ENCODE assay signal across 8 cellular contexts in genomic region chr21:41361786-41362604, GRCh38. TPM values are rescaled to one million over a fixed set of nuclear protein-coding genes. Genes with fewer than 3 reads are reported as not detected.
A peak's percentile ranks its signal among the peaks of the same experiment; 100 is the strongest.
DNase-seq lines count a peak whose midpoint lies in the region; ATAC-seq and TF ChIP-seq lines count a peak whose summit lies in the region.

Gene MX2, plus strand, starts transcription at chr21:41362027. Its CDS starts 14,880 bp downstream, at chr21:41376907.

- ATAC-seq in HG02852 (IDR thresholded peaks at IDR 0.05; ENCODE audit: unreplicated experiment), result peak; percentile 77
- ATAC-seq in Panc1, result no peak
- ATAC-seq in left cardiac atrium, result peak; percentile 86 to 89

- in situ Hi-C loops in Panc1 (cut with HindIII; ENCODE audit: low pct_unique_long_range_greater_than_20kb, low sequenced_read_pairs), result no loop called here

- no peaks in the 10 kb centered on the region for H3K4me1 ChIP-seq in Panc1 (ENCODE audit: control insufficient read depth, insufficient read depth, low read length)

- no peak for TF ChIP-seq CTCF in Panc1 (IDR thresholded peaks at IDR 0.05)

- no peak within 1 kb of the TSS for H3K4me3 ChIP-seq in Panc1 (ENCODE audit: low read depth in 2 of 2, low read length in 2 of 2)

- no TSS peak for BruUV-seq in Panc1 (replicated peaks; lab: Mats Ljungman, UMichigan)

- DNase-seq in Panc1 (ENCODE audit: low read depth, low spot score), result no peak
- DNase-seq in activated gamma-delta T cell (lab: John Stamatoyannopoulos, UW), result peak; percentile 30
- peak; percentile 85 for DNase-seq in left cardiac atrium
- DNase-seq in stimulated activated CD4-positive, alpha-beta T cell treated with anti-CD3 and anti-CD28 coated beads, Interleukin-15, amount 100 ng/mL, for 48 hours (ENCODE audit: low read depth in 2 of 2), result peak; percentile 57 to 65
- DNase-seq in NCI-H2227 (lab: John Stamatoyannopoulos, UW; ENCODE audit: unreplicated experiment), result no peak
- DNase-seq in 8988T, result no peak

- intact Hi-C loops in Panc1 (cut with micrococcal nuclease; ENCODE audit: unreplicated experiment), result no loop called here
- intact Hi-C loops in left cardiac atrium (cut with DNase I), result loop anchor here in 1 of 2 donors (10.0 kb wide), 1 partner anchor 63 kb away; the partner anchor contains the start of gene MX1

- CTCF ChIA-PET in Panc1 (lab: Charles Lee), result interaction anchor here (2.2 kb wide), 1 partner anchor 79 kb away, joined by 16 read pairs; no protein-coding TSS in a partner anchor

- POLR2A ChIA-PET in Panc1 (lab: Charles Lee), result interaction anchor here (0.6 kb wide), 1 partner anchor 26 kb away, joined by 3 read pairs; no protein-coding TSS in a partner anchor

- no peaks in the 10 kb centered on the region for H3K36me3 ChIP-seq in Panc1 (ENCODE audit: control insufficient read depth, insufficient read depth, low read length)

- H3K27me3 ChIP-seq in Panc1 (ENCODE audit: control insufficient read depth, insufficient read depth, low read length), result no peaks in the 10 kb centered on the region

- no peaks in the 10 kb centered on the region for H3K9me3 ChIP-seq in Panc1 (ENCODE audit: control insufficient read depth, insufficient read depth, low read depth, low read length)

- TF ChIP-seq POLR2A in GM15510 (IDR thresholded peaks at IDR 0.05; ENCODE audit: borderline replicate concordance, extremely low read depth, insufficient read length), result peak; percentile 67

- no peak within 1 kb of the TSS for H3K27ac ChIP-seq in Panc1 (ENCODE audit: low read length)

RNA-seq across cellular contexts. Expression of gene MX2, which starts in this region (rescaled TPM):
- total RNA-seq in Panc1 (2021; ENCODE audit: unreplicated experiment) (56.7 TPM), left cardiac atrium (10 to 100 TPM in 1 of 2 donors, 1 to 10 TPM in 1; 7.7 to 14.7 TPM)
- polyA plus RNA-seq in Panc1 (2012; ENCODE audit: insufficient read length), result 40.1 TPM

Comparison
In these comparisons a context has a peak if more than half of its experiments do, and no peak if none do; other contexts are left out.
1. DNase-seq: peak in activated gamma-delta T cell (single experiment), left cardiac atrium (single experiment) and stimulated activated CD4-positive, alpha-beta T cell treated with anti-CD3 and anti-CD28 coated beads, Interleukin-15, amount 100 ng/mL, for 48 hours (2 of 2); none in Panc1 (single experiment), NCI-H2227 (single experiment) and 8988T (single experiment).